19 cellular contexts compared by ENCODE assay signal in the genomic region with DNA sequence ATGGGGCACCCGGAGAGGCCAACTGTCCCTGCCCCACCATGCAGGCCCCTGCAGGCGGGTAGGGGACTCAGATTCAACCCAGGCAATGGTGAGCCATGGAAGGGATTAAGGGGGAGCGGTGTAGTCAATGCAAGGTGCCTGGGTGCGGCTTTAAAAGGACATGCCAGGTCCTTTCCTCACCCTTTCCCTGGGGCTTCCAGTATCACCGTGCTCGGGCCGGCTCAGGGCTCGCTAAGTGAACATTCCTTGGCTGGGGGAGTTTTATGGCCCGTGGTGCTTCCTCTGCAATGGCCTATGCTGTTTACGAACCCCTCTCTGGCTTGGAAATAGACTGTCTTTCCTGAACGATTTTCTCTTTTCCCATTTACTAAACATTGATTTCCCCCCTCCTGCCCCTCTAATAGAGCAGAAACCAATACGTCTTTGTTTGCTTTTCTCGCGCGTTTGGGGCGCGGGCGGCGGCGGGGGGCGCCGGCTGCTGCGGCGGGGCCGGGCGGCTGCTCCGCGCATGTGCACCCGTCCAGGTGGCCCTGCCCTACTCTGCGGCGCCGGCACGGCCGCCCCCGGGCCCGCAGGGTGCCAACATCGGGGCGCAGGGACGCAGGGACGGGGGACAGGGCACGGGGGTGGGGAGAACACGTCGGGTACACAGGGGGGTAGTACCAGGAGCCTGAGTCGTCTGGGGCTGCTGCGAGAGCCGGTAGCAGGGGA. TPM values are rescaled to one million over a fixed set of nuclear protein-coding genes. Genes with fewer than 3 reads are reported as not detected.
A peak's percentile ranks its signal among the peaks of the same experiment; 100 is the strongest.
DNase-seq lines count a peak whose midpoint lies in the region; ATAC-seq lines count a peak whose summit lies in the region.
"Had no signal": no experiment of that assay in that cellular context is flagged by ENCODE, and none has a peak within 500 bp of the region (broad histone marks: within the 10 kb centered on the region; RNA-seq: fewer than 3 reads in every experiment).

No MANE protein-coding gene starts in this region.

- H3K27ac Mint-ChIP-seq in naive thymus-derived CD8-positive, alpha-beta T cell: no peak overlapping the region
- H3K27ac Mint-ChIP-seq: dendritic cell treated with granulocyte-macrophage colony-stimulating factor and Interleukin-4, amounts not matched to agents 40 ng/mL and 50 ng/mL, for 4 days; T-helper 17 cell had no signal

- peaks cover 7 to 42% (median 24%) of the 10 kb centered on the region in 5 donors for H3K27me3 Mint-ChIP-seq in naive thymus-derived CD8-positive, alpha-beta T cell

- peaks cover 0 to 2% (median 1%) of the 10 kb centered on the region in 4 donors for H3K4me1 Mint-ChIP-seq in naive thymus-derived CD8-positive, alpha-beta T cell

- no peak overlapping the region for H3K4me3 Mint-ChIP-seq in naive thymus-derived CD8-positive, alpha-beta T cell
- H3K4me3 Mint-ChIP-seq: dendritic cell treated with granulocyte-macrophage colony-stimulating factor and Interleukin-4, amounts not matched to agents 40 ng/mL and 50 ng/mL, for 4 days; T-helper 17 cell had no signal

- POLR2A ChIA-PET in naive thymus-derived CD8-positive, alpha-beta T cell (lab: Charles Lee): no interaction called here

- ATAC-seq in naive thymus-derived CD8-positive, alpha-beta T cell: no peak
- ATAC-seq: left lung, T-helper 17 cell had no signal

- H3K36me3 Mint-ChIP-seq in naive thymus-derived CD8-positive, alpha-beta T cell: no peaks in the 10 kb centered on the region

- DNase-seq in NCI-H2171 treated with DMSO at 0.1 percent for 48 hours (lab: John Stamatoyannopoulos, UW) (peak; percentile 22), NCI-H2171 (lab: John Stamatoyannopoulos, UW) (no peak), cerebellum (ENCODE audit: low spot score) (peak; percentile 36), iPS-NIHi11 (ENCODE audit: low spot score) (peak; percentile 56), retina (peak; percentile 47), superior temporal gyrus (ENCODE audit: extremely low spot score) (no peak), medulla oblongata (ENCODE audit: extremely low spot score) (no peak)
- no peak for DNase-seq in naive thymus-derived CD8-positive, alpha-beta T cell
- DNase-seq: activated CD4-positive, alpha-beta T cell treated with anti-CD3 and anti-CD28 coated beads, Interleukin-2, amount 50 U/mL, for 48 hours; activated effector memory CD4-positive, alpha-beta T cell treated with anti-CD3 and anti-CD28 coated beads, Interleukin-2, amount 50 U/mL, for 16 hours; BE2C; foreskin fibroblast; left lung; NCI-H2029; NCI-H510A; occipital lobe; stimulated activated CD8-positive, alpha-beta memory T cell treated with anti-CD3 and anti-CD28 coated beads, Interleukin-4, amount 100 ng/mL, for 48 hours; T-helper 17 cell had no signal

- H3K9me3 Mint-ChIP-seq in naive thymus-derived CD8-positive, alpha-beta T cell: no peaks in the 10 kb centered on the region
- H3K9me3 Mint-ChIP-seq: dendritic cell treated with granulocyte-macrophage colony-stimulating factor and Interleukin-4, amounts not matched to agents 40 ng/mL and 50 ng/mL, for 4 days had no signal

RNA-seq across cellular contexts. Expression of gene CACNA2D2, which starts 26.7 kb away (rescaled TPM):
- 12.2 TPM for total RNA-seq in cerebellum
- 1 to 10 TPM; 4.0 to 4.9 TPM for total RNA-seq in naive thymus-derived CD8-positive, alpha-beta T cell
- 1 to 10 TPM in 1 of 3 donors, under 1 TPM in 2; 0.40 to 1.5 (median 0.40) TPM for polyA plus RNA-seq in naive thymus-derived CD8-positive, alpha-beta T cell

RNA-seq across cellular contexts. Expression of gene C3orf18, which starts 37.4 kb away (rescaled TPM):
- 15.8 TPM for total RNA-seq in cerebellum
- total RNA-seq in naive thymus-derived CD8-positive, alpha-beta T cell: 10 to 100 TPM; 17.7 to 18.4 TPM
- polyA plus RNA-seq in naive thymus-derived CD8-positive, alpha-beta T cell: 10 to 100 TPM; 14.1 to 17.3 (median 14.2) TPM

RNA-seq across cellular contexts. Expression of gene HEMK1, which starts 39.2 kb away (rescaled TPM):
- 9.0 TPM for total RNA-seq in cerebellum
- total RNA-seq in naive thymus-derived CD8-positive, alpha-beta T cell: 10 to 100 TPM; 65.1 to 67.1 TPM
- polyA plus RNA-seq in naive thymus-derived CD8-positive, alpha-beta T cell: 10 to 100 TPM; 20.2 to 43.1 (median 30.3) TPM

Comparison
In these comparisons a context has a peak if more than half of its experiments do, and no peak if none do; other contexts are left out.
1. DNase-seq: peak in NCI-H2171 treated with DMSO at 0.1 percent for 48 hours (single experiment), cerebellum (single experiment), iPS-NIHi11 (single experiment) and retina (single experiment); none in NCI-H2171 (single experiment), superior temporal gyrus (single experiment), medulla oblongata (single experiment) and naive thymus-derived CD8-positive, alpha-beta T cell (0 of 10).